ENCODE assay signal across 20 cellular contexts in genomic region chr1:65440322-65440864, GRCh38.
"Had no signal": no experiment of that assay in that cellular context is flagged by ENCODE, and none has a peak within 500 bp of the region (broad histone marks: within the 10 kb centered on the region; RNA-seq: fewer than 3 reads in every experiment).

No MANE protein-coding gene starts in this region.

- H3K4me1 Mint-ChIP-seq: memory B cell; naive B cell; stimulated activated memory B cell treated with anti-CD40 and anti-IgM and Interleukin-4, amounts not matched to agents 10 μg/mL and 1 μg/mL and 100 μg/mL, for 72 hours; stimulated activated naive CD8-positive, alpha-beta T cell treated with anti-CD3 and anti-CD28 coated beads, Interleukin-15, amount 100 ng/mL, for 72 hours had no signal

- DNase-seq: colonic mucosa; dermis blood vessel endothelial cell; foreskin melanocyte; heart right ventricle; islet precursor cell; left ventricle myocardium inferior; lower lobe of right lung; naive B cell; psoas muscle; retina; right lobe of liver; stimulated activated CD4-positive, alpha-beta T cell treated with anti-CD3 and anti-CD28 coated beads, Interleukin-4, amount 100 ng/mL, for 1 hour; stimulated activated CD8-positive, alpha-beta memory T cell treated with anti-CD3 and anti-CD28 coated beads, Interleukin-4, amount 100 ng/mL, for 48 hours; stimulated activated naive CD8-positive, alpha-beta T cell treated with anti-CD3 and anti-CD28 coated beads, Interleukin-15, amount 100 ng/mL, for 72 hours; transverse colon had no signal

- H3K36me3 ChIP-seq: colonic mucosa, left ventricle myocardium inferior, lower lobe of right lung, right lobe of liver, thoracic aorta, transverse colon had no signal

- H3K9me3 Mint-ChIP-seq: memory B cell; naive B cell; stimulated activated memory B cell treated with anti-CD40 and anti-IgM and Interleukin-4, amounts not matched to agents 10 μg/mL and 1 μg/mL and 100 μg/mL, for 72 hours; stimulated activated naive CD8-positive, alpha-beta T cell treated with anti-CD3 and anti-CD28 coated beads, Interleukin-15, amount 100 ng/mL, for 72 hours had no signal

- H3K27me3 ChIP-seq: colonic mucosa, heart right ventricle, neutrophil, right lobe of liver, transverse colon had no signal

- H3K4me3 ChIP-seq: colonic mucosa, heart right ventricle, left ventricle myocardium inferior, lower lobe of right lung, psoas muscle, right lobe of liver, thoracic aorta, transverse colon had no signal

- H3K4me3 Mint-ChIP-seq: memory B cell; naive B cell; nephron; stimulated activated memory B cell treated with anti-CD40 and anti-IgM and Interleukin-4, amounts not matched to agents 10 μg/mL and 1 μg/mL and 100 μg/mL, for 72 hours; stimulated activated naive CD8-positive, alpha-beta T cell treated with anti-CD3 and anti-CD28 coated beads, Interleukin-15, amount 100 ng/mL, for 72 hours had no signal

- H3K4me1 ChIP-seq: colonic mucosa, lower lobe of right lung, psoas muscle, right lobe of liver, transverse colon had no signal

- ATAC-seq: heart right ventricle; lower lobe of right lung; psoas muscle; right lobe of liver; stimulated activated memory B cell treated with anti-CD40 and anti-IgM and Interleukin-4, amounts not matched to agents 10 μg/mL and 1 μg/mL and 100 μg/mL, for 72 hours; stimulated activated naive CD8-positive, alpha-beta T cell treated with anti-CD3 and anti-CD28 coated beads, Interleukin-15, amount 100 ng/mL, for 72 hours had no signal

- H3K27ac ChIP-seq: colonic mucosa, heart right ventricle, left ventricle myocardium inferior, lower lobe of right lung, neutrophil, psoas muscle, right lobe of liver, thoracic aorta, transverse colon had no signal

- H3K27me3 Mint-ChIP-seq: memory B cell; naive B cell; stimulated activated memory B cell treated with anti-CD40 and anti-IgM and Interleukin-4, amounts not matched to agents 10 μg/mL and 1 μg/mL and 100 μg/mL, for 72 hours; stimulated activated naive CD8-positive, alpha-beta T cell treated with anti-CD3 and anti-CD28 coated beads, Interleukin-15, amount 100 ng/mL, for 72 hours had no signal

- H3K36me3 Mint-ChIP-seq: naive B cell had no signal

- H3K9me3 ChIP-seq: colonic mucosa, heart right ventricle, left ventricle myocardium inferior, lower lobe of right lung, neutrophil, psoas muscle, right lobe of liver, thoracic aorta, transverse colon had no signal

- H3K27ac Mint-ChIP-seq: memory B cell; naive B cell; nephron; stimulated activated memory B cell treated with anti-CD40 and anti-IgM and Interleukin-4, amounts not matched to agents 10 μg/mL and 1 μg/mL and 100 μg/mL, for 72 hours; stimulated activated naive CD8-positive, alpha-beta T cell treated with anti-CD3 and anti-CD28 coated beads, Interleukin-15, amount 100 ng/mL, for 72 hours had no signal
